2 cellular contexts compared by ENCODE assay signal in genomic region chr7:5862764-5863163, GRCh38. TPM values are rescaled to one million over a fixed set of nuclear protein-coding genes. Genes with fewer than 3 reads are reported as not detected.
"Had no signal": no experiment of that assay in that cellular context is flagged by ENCODE, and none has a peak within 500 bp of the region (broad histone marks: within the 10 kb centered on the region; RNA-seq: fewer than 3 reads in every experiment).

No MANE protein-coding gene starts in this region.

RNA-seq across cellular contexts. Expression of gene OCM, which starts 17.8 kb away (rescaled TPM):
- total RNA-seq: G401, GM12878 had no signal
- polyA plus RNA-seq: GM12878 had no signal
